In genomic region chr1:116008651-116009380, GRCh38 we compare ENCODE assay signal across 23 cellular contexts. TPM values are rescaled to one million over a fixed set of nuclear protein-coding genes. Genes with fewer than 3 reads are reported as not detected.
A peak's percentile ranks its signal among the peaks of the same experiment; 100 is the strongest.
DNase-seq lines count a peak whose midpoint lies in the region; TF ChIP-seq lines count a peak whose summit lies in the region.
"Had no signal": no experiment of that assay in that cellular context is flagged by ENCODE, and none has a peak within 500 bp of the region (broad histone marks: within the 10 kb centered on the region; RNA-seq: fewer than 3 reads in every experiment).

No MANE protein-coding gene starts in this region.

- H3K4me3 ChIP-seq in breast epithelium: no peak overlapping the region
- H3K4me3 ChIP-seq in ovary: no peak overlapping the region
- H3K4me3 ChIP-seq: body of pancreas had no signal

- H3K9me3 ChIP-seq in breast epithelium: no peaks in the 10 kb centered on the region
- no peaks in the 10 kb centered on the region for H3K9me3 ChIP-seq in ovary
- H3K9me3 ChIP-seq: body of pancreas had no signal

- DNase-seq in MCF 10A (ENCODE audit: unreplicated experiment): no peak
- no peak for DNase-seq in breast epithelium (ENCODE audit: low spot score in 2 of 2)
- DNase-seq in foreskin melanocyte: peak; percentile 26
- DNase-seq in midbrain (lab: John Stamatoyannopoulos, UW): peak; percentile 77
- peak; percentile 90 for DNase-seq in superior temporal gyrus (ENCODE audit: extremely low spot score)
- no peak for DNase-seq in NCI-H446 (lab: John Stamatoyannopoulos, UW)
- no peak for DNase-seq in activated CD4-positive, alpha-beta T cell treated with anti-CD3 and anti-CD28 coated beads, Interleukin-2, amount 50 U/mL, for 48 hours
- DNase-seq in ovary: no peak
- DNase-seq: 8988T; activated B cell treated with CpG ODN at 0.5 μM for 24 hours; activated CD4-positive, alpha-beta T cell treated with anti-CD3 and anti-CD28 coated beads, Interleukin-2, amount 50 U/mL, for 4 hours; activated effector memory CD4-positive, alpha-beta T cell treated with anti-CD3 and anti-CD28 coated beads, Interleukin-2, amount 50 U/mL, for 16 hours; AML-193; COR-L47; DMS79; IMR-90; NCI-H1417; NCI-H524 treated with DMSO at 0.1 percent for 48 hours; RPMI8226 had no signal

- H3K9me3 Mint-ChIP-seq in MCF 10A (ENCODE audit: unreplicated experiment): no peaks in the 10 kb centered on the region
- H3K9me3 Mint-ChIP-seq: activated B cell treated with CpG ODN at 0.5 μM for 24 hours; dendritic cell treated with granulocyte-macrophage colony-stimulating factor and Interleukin-4, amounts not matched to agents 40 ng/mL and 50 ng/mL, for 4 days had no signal

- H3K4me1 ChIP-seq in breast epithelium (no peaks in the 10 kb centered on the region), ovary (ENCODE audit: insufficient read depth) (no peaks in the 10 kb centered on the region)
- H3K4me1 ChIP-seq: body of pancreas had no signal

- WGBS in ovary, 3 donors: 87 to 92% (median 89%) methylated on average over 7 of the region's 7 CpGs

- H3K36me3 Mint-ChIP-seq in MCF 10A (ENCODE audit: insufficient read depth, unreplicated experiment): peaks cover 50% of the 10 kb centered on the region

- H3K27me3 Mint-ChIP-seq in MCF 10A (ENCODE audit: insufficient read depth, unreplicated experiment): no peaks in the 10 kb centered on the region
- H3K27me3 Mint-ChIP-seq: activated B cell treated with CpG ODN at 0.5 μM for 24 hours; dendritic cell treated with granulocyte-macrophage colony-stimulating factor and Interleukin-4, amounts not matched to agents 40 ng/mL and 50 ng/mL, for 4 days had no signal

- no peak for TF ChIP-seq EP300 in ovary (IDR thresholded peaks at IDR 0.05)

- H3K27me3 ChIP-seq in breast epithelium: no peaks in the 10 kb centered on the region
- H3K27me3 ChIP-seq in ovary: no peaks in the 10 kb centered on the region
- H3K27me3 ChIP-seq: body of pancreas had no signal

- intact Hi-C loops in MCF 10A (cut with micrococcal nuclease) (no loop called here), breast epithelium (cut with DNase I; ENCODE audit: low total_unique reads) (no loop called here), ovary (cut with DNase I) (no loop called here)

- H3K36me3 ChIP-seq in breast epithelium (no peaks in the 10 kb centered on the region), ovary (no peaks in the 10 kb centered on the region)

- H3K27ac ChIP-seq in breast epithelium: no peak overlapping the region
- H3K27ac ChIP-seq in ovary: no peak overlapping the region
- H3K27ac ChIP-seq: body of pancreas had no signal

- TF ChIP-seq CTCF in MCF 10A (IDR thresholded peaks at IDR 0.05; ENCODE audit: unreplicated experiment) (no peak), breast epithelium (IDR thresholded peaks at IDR 0.05) (no peak), ovary (IDR thresholded peaks at IDR 0.05) (no peak)

- CTCF ChIA-PET in MCF 10A (lab: Yijun Ruan, JAX): interaction anchor here (0.5 to 2.4 kb wide), 3 partner anchors 7 to 729 kb away, joined by 3 to 15 read pairs (median 6); no protein-coding TSS in a partner anchor

- H3K4me1 Mint-ChIP-seq in MCF 10A (ENCODE audit: insufficient read depth, unreplicated experiment): peaks cover 6% of the 10 kb centered on the region

- no TSS peak for BruUV-seq in MCF 10A (replicated peaks; lab: Mats Ljungman, UMichigan)

- no peak overlapping the region for H3K4me3 Mint-ChIP-seq in MCF 10A (ENCODE audit: unreplicated experiment)
- H3K4me3 Mint-ChIP-seq: activated B cell treated with CpG ODN at 0.5 μM for 24 hours; dendritic cell treated with granulocyte-macrophage colony-stimulating factor and Interleukin-4, amounts not matched to agents 40 ng/mL and 50 ng/mL, for 4 days had no signal

- TF ChIP-seq POLR2A in breast epithelium (IDR thresholded peaks at IDR 0.05) (no peak), ovary (IDR thresholded peaks at IDR 0.05) (no peak)

- POLR2A ChIA-PET in MCF 10A (lab: Yijun Ruan, JAX): interaction anchor here (0.7 to 1.1 kb wide), 2 partner anchors 15 to 82 kb away, joined by 3 read pairs; no protein-coding TSS in a partner anchor

- peak overlapping the region; percentile 12 for H3K27ac Mint-ChIP-seq in MCF 10A (ENCODE audit: low read depth, unreplicated experiment)
- H3K27ac Mint-ChIP-seq: activated B cell treated with CpG ODN at 0.5 μM for 24 hours; dendritic cell treated with granulocyte-macrophage colony-stimulating factor and Interleukin-4, amounts not matched to agents 40 ng/mL and 50 ng/mL, for 4 days had no signal

RNA-seq across cellular contexts. Expression of gene SLC22A15, which starts 32.5 kb away (rescaled TPM):
- total RNA-seq in MCF 10A (2022): 32.4 and 33.5 TPM in 2 replicates
- total RNA-seq in breast epithelium: 10 to 100 TPM in 1 of 3 donors, 1 to 10 TPM in 2; 5.6 to 10.1 (median 7.8) TPM
- total RNA-seq in ovary: 1 to 10 TPM in 5 of 7 donors, under 1 TPM in 2; 0.78 to 3.8 (median 1.8) TPM
- 1 to 10 TPM in 1 of 2 donors, under 1 TPM in 1; 0.51 to 1.2 TPM for polyA plus RNA-seq in ovary
- total RNA-seq: lung microvascular endothelial cell had no signal
- polyA plus RNA-seq: endothelial cell of umbilical vein had no signal

Comparison
In these comparisons a context has a peak if more than half of its experiments do, and no peak if none do; other contexts are left out.
1. DNase-seq: peak in foreskin melanocyte (single experiment), midbrain (single experiment) and superior temporal gyrus (single experiment); none in MCF 10A (single experiment), breast epithelium (0 of 2), NCI-H446 (0 of 2), activated CD4-positive, alpha-beta T cell treated with anti-CD3 and anti-CD28 coated beads, Interleukin-2, amount 50 U/mL, for 48 hours (0 of 2) and ovary (0 of 5).